In the genomic region with DNA sequence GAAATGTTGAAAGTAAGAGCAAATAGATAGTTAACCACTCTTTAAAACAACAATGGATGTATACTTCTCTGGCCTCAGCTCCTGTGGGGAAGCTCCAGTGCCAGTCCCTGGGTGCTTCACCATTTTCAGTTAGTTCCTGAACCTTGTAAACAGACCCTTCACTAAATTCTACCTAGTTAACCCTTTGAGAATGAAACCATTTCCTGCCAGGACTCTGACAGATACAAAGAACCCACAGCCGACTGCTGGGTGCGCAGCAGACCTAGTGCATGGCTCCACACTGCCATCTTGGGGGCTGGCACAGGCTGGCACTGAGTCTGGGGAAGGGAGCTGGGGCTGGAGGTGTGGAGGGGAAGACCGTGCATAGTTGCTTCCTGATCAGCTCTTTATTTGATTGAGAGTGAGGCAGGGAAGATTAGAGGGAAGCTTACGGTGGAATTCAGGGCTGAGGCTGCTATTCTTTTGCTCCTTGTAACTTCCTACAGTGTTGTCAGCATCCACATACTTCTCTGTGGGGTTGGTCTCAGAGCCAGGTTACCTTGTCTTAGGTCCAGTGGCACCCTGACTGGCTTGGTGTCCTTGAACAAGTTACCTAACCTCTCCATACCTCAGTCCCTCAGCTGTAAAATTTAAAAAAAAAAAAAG, we compare ENCODE assay signal across 8 cellular contexts.
A peak's percentile ranks its signal among the peaks of the same experiment; 100 is the strongest.
DNase-seq lines count a peak whose midpoint lies in the region; ATAC-seq and TF ChIP-seq lines count a peak whose summit lies in the region.
"Not testable (repeated sequence)": the region's sequence is repeated elsewhere in the genome, so short reads cannot be mapped to it uniquely, and the experiment has no call there.

No MANE protein-coding gene starts in this region.

- not testable (repeated sequence) for TF ChIP-seq POLR2A in right lobe of liver (IDR thresholded peaks at IDR 0.05)

- not testable (repeated sequence) for H3K36me3 ChIP-seq in GM06990 (ENCODE audit: control insufficient read depth, insufficient read depth, low read length); OCI-LY3 (replicated peaks; ENCODE audit: low read depth, low read length); endodermal cell (ENCODE audit: control insufficient read depth, insufficient read depth, low read length); right lobe of liver; upper lobe of right lung

- H3K9ac ChIP-seq in OCI-LY3 (ENCODE audit: low read length); endodermal cell (ENCODE audit: extremely low read depth, low read length, poor library complexity, severe bottlenecking): not testable (repeated sequence)

- H3K27me3 Mint-ChIP-seq in activated CD4-positive, alpha-beta memory T cell treated with anti-CD3 and anti-CD28 coated beads, Interleukin-2, amount 10 ng/mL, durations not matched to agents 7 days and 5 days; endodermal cell (ENCODE audit: insufficient read depth): not testable (repeated sequence)

- not testable (repeated sequence) for H4K20me1 ChIP-seq in OCI-LY3 (ENCODE audit: insufficient read depth, low read length)

- not testable (repeated sequence) for H3K9me3 ChIP-seq in OCI-LY3 (ENCODE audit: insufficient read depth, low read length); endodermal cell (ENCODE audit: control insufficient read depth, low read length); right lobe of liver; upper lobe of right lung

- H3K27ac ChIP-seq in OCI-LY3 (ENCODE audit: low read length); endodermal cell (ENCODE audit: low read depth, low read length); upper lobe of right lung: not testable (repeated sequence)
- H3K27ac ChIP-seq in right lobe of liver = peak overlapping the region in 2 of 3 donors; percentile 7 to 33

- H3K4me2 ChIP-seq in OCI-LY3 (ENCODE audit: low read length) = not testable (repeated sequence)

- H3K27me3 ChIP-seq in GM06990 (replicated peaks; ENCODE audit: control insufficient read depth, insufficient read depth, low read length); OCI-LY3 (ENCODE audit: low read depth, low read length); endodermal cell (ENCODE audit: control insufficient read depth, insufficient read depth, low read length, poor library complexity, severe bottlenecking); right lobe of liver; upper lobe of right lung: not testable (repeated sequence)

- TF ChIP-seq CTCF in GM06990 (IDR thresholded peaks at IDR 0.05; ENCODE audit: insufficient read depth, low read length, poor library complexity, severe bottlenecking) = peak; percentile 25
- peak; percentile 34; the same call in 1 of the 2 replicates for TF ChIP-seq CTCF in OCI-LY3 (IDR thresholded peaks at IDR 0.05; ENCODE audit: low read depth, low read length)
- peak; percentile 59 for TF ChIP-seq CTCF in endodermal cell (conservative IDR thresholded peaks at IDR 0.05)
- TF ChIP-seq CTCF in right lobe of liver (IDR thresholded peaks at IDR 0.05) = peak; percentile 27 to 41 (median 35)
- peak; percentile 15 for TF ChIP-seq CTCF in retinal pigment epithelial cell (conservative IDR thresholded peaks at IDR 0.05; ENCODE audit: low read depth, low read length)
- peak; percentile 38 for TF ChIP-seq CTCF in upper lobe of right lung (IDR thresholded peaks at IDR 0.05)

- not testable (repeated sequence) for ATAC-seq in right lobe of liver, upper lobe of right lung

- not testable (repeated sequence) for H3K4me3 Mint-ChIP-seq in activated CD4-positive, alpha-beta memory T cell treated with anti-CD3 and anti-CD28 coated beads, Interleukin-2, amount 10 ng/mL, durations not matched to agents 7 days and 5 days; endodermal cell

- not testable (repeated sequence) for H3K4me1 ChIP-seq in OCI-LY3 (ENCODE audit: low read length); endodermal cell (ENCODE audit: control insufficient read depth, insufficient read depth, low read length); right lobe of liver; upper lobe of right lung

- H3K9me3 Mint-ChIP-seq in activated CD4-positive, alpha-beta memory T cell treated with anti-CD3 and anti-CD28 coated beads, Interleukin-2, amount 10 ng/mL, durations not matched to agents 7 days and 5 days; endodermal cell: not testable (repeated sequence)

- CTCF ChIA-PET in activated CD4-positive, alpha-beta memory T cell treated with anti-CD3 and anti-CD28 coated beads, Interleukin-2, amount 10 ng/mL, durations not matched to agents 7 days and 5 days (lab: Charles Lee) = interaction anchor here (0.7 to 1.1 kb wide), 3 partner anchors 97 to 133 kb away, joined by 3 to 4 read pairs (median 4); no protein-coding TSS in a partner anchor

- not testable (repeated sequence) for H3K36me3 Mint-ChIP-seq in activated CD4-positive, alpha-beta memory T cell treated with anti-CD3 and anti-CD28 coated beads, Interleukin-2, amount 10 ng/mL, durations not matched to agents 7 days and 5 days (ENCODE audit: low read depth); endodermal cell (ENCODE audit: low read depth)

- H3K4me1 Mint-ChIP-seq in activated CD4-positive, alpha-beta memory T cell treated with anti-CD3 and anti-CD28 coated beads, Interleukin-2, amount 10 ng/mL, durations not matched to agents 7 days and 5 days; endodermal cell: not testable (repeated sequence)

- POLR2A ChIA-PET in activated CD4-positive, alpha-beta memory T cell treated with anti-CD3 and anti-CD28 coated beads, Interleukin-2, amount 10 ng/mL, durations not matched to agents 7 days and 5 days (lab: Charles Lee) = not testable (repeated sequence)

- not testable (repeated sequence) for H2AFZ ChIP-seq in OCI-LY3 (ENCODE audit: low read depth, low read length)

- intact Hi-C loops in right lobe of liver (cut with DNase I); upper lobe of right lung (cut with DNase I): not testable (repeated sequence)

- WGBS in endodermal cell (ENCODE audit: insufficient coverage in 1 of 2, insufficient read length in 1 of 2), 2 experiments = 20% methylated on average over 1 of the region's 4 CpGs; no CpG with 5 or more reads in 1 of the 2 experiments
- 0% methylated on average over 3 of the region's 4 CpGs for WGBS in right lobe of liver (ENCODE audit: insufficient coverage, low coverage, low lambda C conversion rate, missing lambda C conversion rate)

- H3K27ac Mint-ChIP-seq in activated CD4-positive, alpha-beta memory T cell treated with anti-CD3 and anti-CD28 coated beads, Interleukin-2, amount 10 ng/mL, durations not matched to agents 7 days and 5 days; endodermal cell: not testable (repeated sequence)

- H3K79me2 ChIP-seq in OCI-LY3 (ENCODE audit: low read length) = not testable (repeated sequence)

- not testable (repeated sequence) for DNase-seq in GM06990 (ENCODE audit: extremely low read depth, insufficient read length); endodermal cell; right lobe of liver; retinal pigment epithelial cell (ENCODE audit: low read depth); upper lobe of right lung
- DNase-seq in activated CD4-positive, alpha-beta memory T cell treated with anti-CD3 and anti-CD28 coated beads, Interleukin-2, amount 10 ng/mL, durations not matched to agents 7 days and 5 days = peak; percentile 48
- peak; percentile 21 for DNase-seq in activated naive CD4-positive, alpha-beta T cell treated with anti-CD3 and anti-CD28 coated beads, Interleukin-2, amount 50 U/mL, for 16 hours

- not testable (repeated sequence) for H3K4me3 ChIP-seq in GM06990 (replicated peaks; ENCODE audit: low read depth, low read length); OCI-LY3 (ENCODE audit: low read length); endodermal cell (ENCODE audit: low read length); right lobe of liver; retinal pigment epithelial cell (ENCODE audit: low read length); upper lobe of right lung
